ENCODE assay signal across 12 cellular contexts in genomic region chr10:123134915-123135414, GRCh38. TPM values are rescaled to one million over a fixed set of nuclear protein-coding genes. Genes with fewer than 3 reads are reported as not detected.
DNase-seq lines count a peak whose midpoint lies in the region; ATAC-seq and TF ChIP-seq lines count a peak whose summit lies in the region.
"Had no signal": no experiment of that assay in that cellular context is flagged by ENCODE, and none has a peak within 500 bp of the region (broad histone marks: within the 10 kb centered on the region; RNA-seq: fewer than 3 reads in every experiment).

No MANE protein-coding gene starts in this region.

- DNase-seq in heart left ventricle (no peak), left ventricle myocardium superior (no peak), Peyer's patch (no peak), hepatocyte (ENCODE audit: low spot score) (no peak), HCEC 1CT (no peak)
- DNase-seq: stimulated activated CD4-positive, alpha-beta T cell treated with anti-CD3 and anti-CD28 coated beads, Interleukin-12 subunit alpha, Interleukin-12 subunit beta, amount 100 ng/mL, for 4 hours had no signal

- no peaks in the 10 kb centered on the region for H3K79me2 ChIP-seq in hepatocyte

- ATAC-seq in heart left ventricle (no peak), left ventricle myocardium superior (no peak), GM18873 (IDR thresholded peaks at IDR 0.05; ENCODE audit: low FRiP score, unreplicated experiment) (no peak), GM18498 (IDR thresholded peaks at IDR 0.05; ENCODE audit: unreplicated experiment) (no peak)
- ATAC-seq: Right ventricle myocardium inferior had no signal

- intact Hi-C loops in heart left ventricle (cut with DNase I) (loop anchor here in 3 of 10 donors (5.0 to 10.0 kb wide), 3 partner anchors 250 to 830 kb away; no protein-coding TSS in a partner anchor), left ventricle myocardium superior (cut with micrococcal nuclease) (loop anchor here (5.0 kb wide), 1 partner anchor 422 kb away; no protein-coding TSS in a partner anchor)

- 0 to 3% (median 2%) methylated on average over 1 to 46 of the region's 46 CpGs for WGBS in heart left ventricle, 4 donors
- WGBS in hepatocyte (ENCODE audit: low lambda C conversion rate, missing lambda C conversion rate): 3% methylated on average over 22 of the region's 46 CpGs
- WGBS in thymus: 6% methylated on average over 45 of the region's 46 CpGs

- no peaks in the 10 kb centered on the region for H4K20me1 ChIP-seq in hepatocyte (ENCODE audit: insufficient read depth, poor library complexity, severe bottlenecking)

- H3K4me3 ChIP-seq in heart left ventricle (peak overlapping the region in 9 of 12 donors; percentile 26 to 56 (median 47)), Peyer's patch (peak overlapping the region in 3 of 4 donors; percentile 47 to 55 (median 53)), hepatocyte (no peak overlapping the region), thymus (ENCODE audit: low read length) (peak overlapping the region; percentile 41)

- H3K27me3 ChIP-seq in heart left ventricle (peaks cover 80 to 100% (median 98%) of the 10 kb centered on the region in 9 donors), Peyer's patch (peaks cover 0 to 80% of the 10 kb centered on the region in 2 donors), hepatocyte (peaks cover 95% of the 10 kb centered on the region), thymus (ENCODE audit: control insufficient read depth, insufficient read depth) (peaks cover 78% of the 10 kb centered on the region)

- H3K4me1 ChIP-seq in heart left ventricle (peaks cover 9 to 61% (median 44%) of the 10 kb centered on the region in 12 donors), Peyer's patch (peaks cover 0 to 54% (median 28%) of the 10 kb centered on the region in 4 donors), hepatocyte (ENCODE audit: insufficient read depth) (peaks cover 16% of the 10 kb centered on the region), thymus (ENCODE audit: control insufficient read depth, insufficient read depth, low read length) (peaks cover 6% of the 10 kb centered on the region)

- H3K4me2 ChIP-seq in hepatocyte: peak overlapping the region; percentile 82

- H2AFZ ChIP-seq in hepatocyte: peak overlapping the region; percentile 81
- H2AFZ ChIP-seq: GM23248 had no signal

- no peaks in the 10 kb centered on the region for H3K36me3 ChIP-seq in heart left ventricle
- no peaks in the 10 kb centered on the region for H3K36me3 ChIP-seq in Peyer's patch
- H3K36me3 ChIP-seq in hepatocyte (replicated peaks; ENCODE audit: insufficient read depth, low read depth): no peaks in the 10 kb centered on the region
- H3K36me3 ChIP-seq in thymus (ENCODE audit: control insufficient read depth, insufficient read depth): no peaks in the 10 kb centered on the region

- TF ChIP-seq POLR2A in heart left ventricle (IDR thresholded peaks at IDR 0.05) (no peak), Peyer's patch (IDR thresholded peaks at IDR 0.05) (no peak)

- H3K9me2 ChIP-seq in hepatocyte (replicated peaks; ENCODE audit: insufficient read depth): no peaks in the 10 kb centered on the region

- TF ChIP-seq CTCF in heart left ventricle (IDR thresholded peaks at IDR 0.05) (no peak), Peyer's patch (IDR thresholded peaks at IDR 0.05) (no peak), hepatocyte (IDR thresholded peaks at IDR 0.05; ENCODE audit: poor library complexity) (no peak)

- H3K9me3 ChIP-seq in heart left ventricle (no peaks in the 10 kb centered on the region), Peyer's patch (no peaks in the 10 kb centered on the region), hepatocyte (ENCODE audit: low read depth) (no peaks in the 10 kb centered on the region), thymus (ENCODE audit: control insufficient read depth) (no peaks in the 10 kb centered on the region)

- H3K27ac ChIP-seq in heart left ventricle: no peak overlapping the region
- H3K27ac ChIP-seq in Peyer's patch: no peak overlapping the region
- no peak overlapping the region for H3K27ac ChIP-seq in hepatocyte
- no peak overlapping the region for H3K27ac ChIP-seq in thymus (ENCODE audit: low read depth)
- H3K27ac ChIP-seq: GM23248 had no signal

RNA-seq across cellular contexts. Expression of gene HMX3, which starts 0.8 kb away (rescaled TPM):
- under 1 TPM in 1 of 9 donors, not detected in 8; 0.27 TPM for total RNA-seq in heart left ventricle
- not detected for polyA plus RNA-seq in heart left ventricle
- total RNA-seq in left ventricle myocardium superior: not detected
- 1 to 10 TPM in 2 of 4 donors, not detected in 2; 1.1 to 3.4 TPM for total RNA-seq in Peyer's patch
- not detected in 2 replicates for total RNA-seq in hepatocyte
- polyA plus RNA-seq in hepatocyte: not detected in 2 replicates
- not detected for polyA plus RNA-seq in thymus
- total RNA-seq: glomerular endothelial cell, GM23248, Right ventricle myocardium inferior had no signal
- polyA plus RNA-seq: GM23248 had no signal

RNA-seq across cellular contexts. Expression of gene HMX2, which starts 13.0 kb away (rescaled TPM):
- total RNA-seq in heart left ventricle (not detected), left ventricle myocardium superior (not detected), Peyer's patch (1 to 10 TPM in 1 of 4 donors, not detected in 3; 1.0 TPM), hepatocyte (not detected in 2 replicates)
- polyA plus RNA-seq in heart left ventricle (not detected), hepatocyte (not detected in 2 replicates), thymus (0.25 TPM)
- total RNA-seq: glomerular endothelial cell, GM23248, Right ventricle myocardium inferior had no signal
- polyA plus RNA-seq: GM23248 had no signal

RNA-seq across cellular contexts. Expression of gene BUB3, which starts 19.2 kb away (rescaled TPM):
- total RNA-seq in heart left ventricle (10 to 100 TPM; 23.8 to 47.5 (median 38.7) TPM), left ventricle myocardium superior (40.0 TPM), Peyer's patch (100 to 1,000 TPM in 2 of 4 donors, 10 to 100 TPM in 2; 51.1 to 168 (median 102) TPM), hepatocyte (113 and 131 TPM in 2 replicates)
- polyA plus RNA-seq in heart left ventricle (10 to 100 TPM; 15.1 to 62.4 TPM), hepatocyte (81.1 and 92.0 TPM in 2 replicates), thymus (76.6 TPM)
